12 cellular contexts compared by ENCODE assay signal in the genomic region with DNA sequence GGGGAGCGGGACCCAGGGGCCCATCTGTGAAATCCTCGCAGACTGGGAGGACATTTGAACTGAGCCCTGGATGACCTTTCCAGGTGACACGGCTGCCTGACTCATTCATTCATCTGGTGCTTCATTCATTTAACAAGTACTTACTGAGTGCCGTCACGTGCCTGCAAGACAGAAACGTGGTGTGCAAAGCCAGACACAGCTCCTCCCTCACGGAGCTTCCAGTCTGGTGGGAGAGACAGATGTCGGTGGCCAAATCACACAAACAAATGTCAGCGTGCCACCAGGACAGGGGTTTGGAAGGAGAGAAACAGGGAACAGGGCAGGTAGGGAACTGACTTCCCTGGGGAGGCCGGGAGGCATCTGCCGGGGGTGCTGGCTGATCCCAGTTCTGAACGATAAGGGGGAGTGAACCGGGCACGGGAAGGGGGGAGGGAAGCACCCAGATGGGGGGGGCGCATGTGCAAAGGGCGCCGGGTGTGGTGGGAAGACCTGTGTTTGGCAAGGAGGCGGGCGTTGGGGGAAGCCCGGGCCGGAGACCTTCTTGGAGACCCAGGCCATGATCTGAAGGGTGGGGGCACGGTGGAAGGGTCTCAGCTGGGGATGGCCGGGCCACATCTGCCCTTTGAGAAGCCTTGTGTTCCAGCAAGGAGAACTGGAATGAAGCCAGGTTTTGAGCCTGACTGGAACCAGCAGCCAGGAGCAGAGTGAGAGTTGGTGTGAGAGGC.
DNase-seq lines count a peak whose midpoint lies in the region; ATAC-seq, FAIRE-seq and TF ChIP-seq lines count a peak whose summit lies in the region.
"Had no signal": no experiment of that assay in that cellular context is flagged by ENCODE, and none has a peak within 500 bp of the region (broad histone marks: within the 10 kb centered on the region; RNA-seq: fewer than 3 reads in every experiment).

No MANE protein-coding gene starts in this region.

- H3K79me2 ChIP-seq in K562 (ENCODE audit: control insufficient read depth, insufficient read depth, low read length), result peaks cover 11% of the 10 kb centered on the region

- H3K4me3 Mint-ChIP-seq in activated naive CD4-positive, alpha-beta T cell treated with anti-CD3 and anti-CD28 coated beads for 36 hours, result no peak overlapping the region
- H3K4me3 Mint-ChIP-seq: stimulated activated naive CD8-positive, alpha-beta T cell treated with anti-CD3 and anti-CD28 coated beads, Interleukin-15, amount 100 ng/mL, for 72 hours had no signal

- peaks cover 2% of the 10 kb centered on the region for H3K27me3 Mint-ChIP-seq in activated naive CD4-positive, alpha-beta T cell treated with anti-CD3 and anti-CD28 coated beads for 36 hours (ENCODE audit: low read depth)

- H2AFZ ChIP-seq in K562 (ENCODE audit: low read depth, low read length), result no peak overlapping the region

- TF ChIP-seq RAD21 in K562 (CRISPR knock-in tag; conservative IDR thresholded peaks at IDR 0.05 in 1 of 2, IDR thresholded peaks at IDR 0.05 in 1 of 2), result no peak

- CTCF ChIA-PET in K562 (lab: Yijun Ruan, JAX; ENCODE audit: low intra/inter-chr PET ratio), result no interaction called here
- CTCF ChIA-PET in activated naive CD4-positive, alpha-beta T cell treated with anti-CD3 and anti-CD28 coated beads for 36 hours (lab: Charles Lee), result no interaction called here

- no peaks in the 10 kb centered on the region for H3K9me1 ChIP-seq in K562 (ENCODE audit: control insufficient read depth, insufficient read depth, low read length)

- in situ Hi-C loops in K562 (cut with MboI), result no loop called here
- in situ Hi-C loops in transverse colon (cut with MboI; ENCODE audit: low pct_ligation_motif_present in 1 of 4, low pct_unique_long_range_greater_than_20kb in 1 of 4, low sequenced_read_pairs in 3 of 4), result no loop called here

- TF ChIP-seq CTCF in K562 (IDR thresholded peaks at IDR 0.05 in 2 of 3, conservative IDR thresholded peaks at IDR 0.05 in 1 of 3; ENCODE audit: insufficient read depth in 2 of 3, low read depth in 1 of 3, low read length in 3 of 3), result no peak
- TF ChIP-seq CTCF in transverse colon (IDR thresholded peaks at IDR 0.05), result no peak

- peak; percentile 29 for ATAC-seq in K562
- no peak for ATAC-seq in GM18870 (IDR thresholded peaks at IDR 0.05; ENCODE audit: unreplicated experiment)
- ATAC-seq: stimulated activated naive CD8-positive, alpha-beta T cell treated with anti-CD3 and anti-CD28 coated beads, Interleukin-15, amount 100 ng/mL, for 72 hours had no signal

- POLR2A ChIA-PET in K562 (lab: Yijun Ruan, JAX), result no interaction called here

- peak; percentile 74 for FAIRE-seq in K562 (lab: Jason Lieb, UNC)

- WGBS in K562 (ENCODE audit: insufficient coverage, low coverage, missing lambda C conversion rate), result 67% methylated on average over 21 of the region's 23 CpGs
- 42% methylated on average over 23 of the region's 23 CpGs; no CpG with 5 or more reads in 1 of the 2 donors for WGBS in transverse colon (ENCODE audit: low coverage in 1 of 2), 2 donors

- peak overlapping the region in 1 of 2 experiments; percentile 81; a peak in 2 of 4 replicates for H3K9ac ChIP-seq in K562 (ENCODE audit: insufficient read depth in 1 of 2, low read depth in 2 of 2, low read length in 2 of 2)

- H3K4me3 ChIP-seq in K562, result no peak overlapping the region
- H3K4me3 ChIP-seq in transverse colon, result no peak overlapping the region
- H3K4me3 ChIP-seq in effector memory CD4-positive, alpha-beta T cell (ENCODE audit: insufficient read depth, low read depth, low read length, poor library complexity, severe bottlenecking), result no peak overlapping the region
- H3K4me3 ChIP-seq: SJSA1 had no signal

- no peaks in the 10 kb centered on the region; the same call in 1 of the 2 replicates for H4K20me1 ChIP-seq in K562 (replicated peaks; ENCODE audit: control insufficient read depth, insufficient read depth, low read length)

- H3K4me1 ChIP-seq in K562 (replicated peaks in 1 of 2; ENCODE audit: control insufficient read depth in 2 of 2, insufficient read depth in 2 of 2, low read length in 2 of 2) (peaks cover 9 to 65% of the 10 kb centered on the region in 2 experiments; a peak in 4 of 5 replicates), transverse colon (peaks cover 31 to 48% (median 38%) of the 10 kb centered on the region in 4 donors)
- no peaks in the 10 kb centered on the region for H3K4me1 ChIP-seq in effector memory CD4-positive, alpha-beta T cell (ENCODE audit: control insufficient read depth, insufficient read depth, low read length, poor library complexity, severe bottlenecking)

- TF ChIP-seq EP300 in K562 (IDR thresholded peaks at IDR 0.05; ENCODE audit: low read length), result no peak
- no peak for TF ChIP-seq EP300 in transverse colon (IDR thresholded peaks at IDR 0.05; ENCODE audit: low read depth)

- H3K4me1 Mint-ChIP-seq in activated naive CD4-positive, alpha-beta T cell treated with anti-CD3 and anti-CD28 coated beads for 36 hours (ENCODE audit: low read depth), result no peaks in the 10 kb centered on the region
- H3K4me1 Mint-ChIP-seq: stimulated activated naive CD8-positive, alpha-beta T cell treated with anti-CD3 and anti-CD28 coated beads, Interleukin-15, amount 100 ng/mL, for 72 hours had no signal

- H3K27ac Mint-ChIP-seq in activated naive CD4-positive, alpha-beta T cell treated with anti-CD3 and anti-CD28 coated beads for 36 hours, result no peak overlapping the region

- H3K27ac ChIP-seq in K562 (ENCODE audit: extremely low read depth, low read depth, low read length), result 0 out of 3 replicates have a peak overlapping the region, but pooled peaks have one; percentile 39
- peak overlapping the region; percentile 35 to 83 (median 71) for H3K27ac ChIP-seq in transverse colon
- no peak overlapping the region for H3K27ac ChIP-seq in effector memory CD4-positive, alpha-beta T cell (ENCODE audit: insufficient read depth, low read length, poor library complexity, severe bottlenecking)
- H3K27ac ChIP-seq: SJSA1 had no signal

- intact Hi-C loops in K562 (cut with micrococcal nuclease), result no loop called here
- intact Hi-C loops in transverse colon (cut with DNase I; ENCODE audit: low total_unique reads), result no loop called here
- intact Hi-C loops in activated naive CD4-positive, alpha-beta T cell treated with anti-CD3 and anti-CD28 coated beads for 36 hours (cut with micrococcal nuclease), result no loop called here

- H3K4me2 ChIP-seq in K562 (ENCODE audit: insufficient read depth, low read length), result no peak overlapping the region

- H3K36me3 ChIP-seq in K562 (ENCODE audit: control insufficient read depth, insufficient read depth, low read length) (peaks cover 4% of the 10 kb centered on the region; the same call in 1 of the 3 replicates), transverse colon (no peaks in the 10 kb centered on the region)
- H3K36me3 ChIP-seq in effector memory CD4-positive, alpha-beta T cell (ENCODE audit: control insufficient read depth, insufficient read depth, low read length), result no peaks in the 10 kb centered on the region

- H3K9me3 ChIP-seq in K562 (replicated peaks; ENCODE audit: control insufficient read depth, insufficient read depth, low read depth, low read length) (peaks cover 11% of the 10 kb centered on the region), transverse colon (no peaks in the 10 kb centered on the region)
- H3K9me3 ChIP-seq in effector memory CD4-positive, alpha-beta T cell (ENCODE audit: control insufficient read depth, low read length), result no peaks in the 10 kb centered on the region
- H3K9me3 ChIP-seq: SJSA1 had no signal

- H3K27me3 ChIP-seq in K562 (ENCODE audit: control insufficient read depth in 2 of 2, insufficient read depth in 2 of 2, low read length in 2 of 2) (no peaks in the 10 kb centered on the region), transverse colon (peaks cover 13% of the 10 kb centered on the region)
- H3K27me3 ChIP-seq in effector memory CD4-positive, alpha-beta T cell (replicated peaks; ENCODE audit: control insufficient read depth, insufficient read depth, low read length, poor library complexity, severe bottlenecking), result no peaks in the 10 kb centered on the region
- H3K27me3 ChIP-seq: SJSA1 had no signal

- peaks cover 2% of the 10 kb centered on the region for H3K9me3 Mint-ChIP-seq in activated naive CD4-positive, alpha-beta T cell treated with anti-CD3 and anti-CD28 coated beads for 36 hours

- no peak for TF ChIP-seq POLR2A in K562 (conservative IDR thresholded peaks at IDR 0.05)
- no peak for TF ChIP-seq POLR2A in transverse colon (IDR thresholded peaks at IDR 0.05)

- H3K36me3 Mint-ChIP-seq in activated naive CD4-positive, alpha-beta T cell treated with anti-CD3 and anti-CD28 coated beads for 36 hours (ENCODE audit: low read depth), result no peaks in the 10 kb centered on the region

- DNase-seq in NCI-H2196 (lab: John Stamatoyannopoulos, UW; ENCODE audit: unreplicated experiment), result peak; percentile 9
- DNase-seq in NCI-H2196 treated with DMSO at 0.1 percent for 48 hours (lab: John Stamatoyannopoulos, UW; ENCODE audit: unreplicated experiment), result no peak
- DNase-seq in K562 (ENCODE audit: extremely low read depth in 1 of 4, low spot score in 3 of 4), result peak in 3 of 4 experiments; percentile 53 to 59 (median 58)
- peak; percentile 74 for DNase-seq in islet precursor cell
- no peak for DNase-seq in transverse colon
- no peak for DNase-seq in effector memory CD4-positive, alpha-beta T cell
- DNase-seq in activated naive CD4-positive, alpha-beta T cell treated with anti-CD3 and anti-CD28 coated beads for 36 hours, result no peak
- DNase-seq: activated CD4-positive, alpha-beta T cell treated with anti-CD3 and anti-CD28 coated beads, Interleukin-2, amount 50 U/mL, for 48 hours; GDM1; stimulated activated naive CD8-positive, alpha-beta T cell treated with anti-CD3 and anti-CD28 coated beads, Interleukin-15, amount 100 ng/mL, for 72 hours had no signal

- BruUV-seq in K562 (replicated peaks; lab: Mats Ljungman, UMichigan), result no TSS peak

TF ChIP-seq in K562, 482 proteins besides CTCF, POLR2A, EP300 and RAD21 (continues in another document):
- TF ChIP-seq NFIC (IDR thresholded peaks at IDR 0.05) (peak; percentile 65; the same call in 1 of the 2 replicates), HLTF (IDR thresholded peaks at IDR 0.05) (no peak), ZNF24 (IDR thresholded peaks at IDR 0.05) (peak; percentile 92), BHLHE40 (IDR thresholded peaks at IDR 0.05; ENCODE audit: low read length) (peak; percentile 89), RAD51 (IDR thresholded peaks at IDR 0.05; ENCODE audit: borderline replicate concordance, low read depth) (peak; percentile 46; the same call in 1 of the 2 replicates), VEZF1 (CRISPR knock-in tag; IDR thresholded peaks at IDR 0.05) (peak; percentile 46; the same call in 1 of the 2 replicates)

Comparison
In these comparisons a context has a peak if more than half of its experiments do, and no peak if none do; other contexts are left out.
1. DNase-seq: peak in NCI-H2196 (single experiment), K562 (3 of 4) and islet precursor cell (single experiment); none in NCI-H2196 treated with DMSO at 0.1 percent for 48 hours (single experiment), transverse colon (single experiment), effector memory CD4-positive, alpha-beta T cell (0 of 3) and activated naive CD4-positive, alpha-beta T cell treated with anti-CD3 and anti-CD28 coated beads for 36 hours (single experiment).